1 cellular context compared by ENCODE assay signal in the genomic region with DNA sequence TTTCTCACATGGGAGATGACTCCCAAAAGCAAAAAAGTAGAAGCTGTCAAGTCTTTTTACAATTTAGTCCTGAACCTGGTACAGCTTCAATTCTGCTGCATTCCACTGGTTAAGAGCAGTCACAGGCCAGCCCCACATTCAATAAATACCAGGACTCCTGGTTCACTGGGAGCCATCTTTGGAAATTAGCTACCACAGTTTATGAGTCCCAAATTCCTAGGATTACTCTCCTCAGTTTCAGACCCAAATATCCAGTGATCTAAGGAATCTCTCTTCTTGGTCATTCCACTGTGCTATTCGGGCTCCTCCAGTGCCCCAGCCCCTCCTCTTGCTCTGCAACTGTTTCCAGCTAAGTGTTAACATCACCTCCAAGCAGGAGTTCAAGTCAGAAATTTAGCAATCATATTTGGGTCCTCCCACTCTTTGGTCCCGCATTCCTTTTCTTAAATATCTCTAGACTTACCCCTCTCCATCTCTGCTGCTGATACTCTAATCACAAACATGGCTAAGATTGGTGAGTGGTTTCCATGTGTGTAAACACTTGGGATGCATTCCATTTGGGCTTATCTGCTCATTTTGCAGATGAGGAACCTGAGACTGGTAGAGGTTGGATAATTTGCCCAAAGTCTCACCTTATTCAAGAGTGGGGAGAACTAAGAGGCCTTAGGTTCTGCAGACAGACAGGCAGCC.
TF ChIP-seq lines count a peak whose summit lies in the region.

No MANE protein-coding gene starts in this region.

TF ChIP-seq in A549, 52 proteins besides CTCF, POLR2A, EP300 and RAD21:
- TF ChIP-seq, protein P1, sequence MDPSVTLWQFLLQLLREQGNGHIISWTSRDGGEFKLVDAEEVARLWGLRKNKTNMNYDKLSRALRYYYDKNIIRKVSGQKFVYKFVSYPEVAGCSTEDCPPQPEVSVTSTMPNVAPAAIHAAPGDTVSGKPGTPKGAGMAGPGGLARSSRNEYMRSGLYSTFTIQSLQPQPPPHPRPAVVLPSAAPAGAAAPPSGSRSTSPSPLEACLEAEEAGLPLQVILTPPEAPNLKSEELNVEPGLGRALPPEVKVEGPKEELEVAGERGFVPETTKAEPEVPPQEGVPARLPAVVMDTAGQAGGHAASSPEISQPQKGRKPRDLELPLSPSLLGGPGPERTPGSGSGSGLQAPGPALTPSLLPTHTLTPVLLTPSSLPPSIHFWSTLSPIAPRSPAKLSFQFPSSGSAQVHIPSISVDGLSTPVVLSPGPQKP (IDR thresholded peaks at IDR 0.05; ENCODE audit: low read depth, low read length), result no peak
- TF ChIP-seq ZC3H11A (IDR thresholded peaks at IDR 0.05), result no peak
- no peak for TF ChIP-seq CHD4 (IDR thresholded peaks at IDR 0.05; ENCODE audit: borderline replicate concordance)
- no peak for TF ChIP-seq ESRRA (IDR thresholded peaks at IDR 0.05; ENCODE audit: borderline replicate concordance, low read length)
- TF ChIP-seq GATA3 (IDR thresholded peaks at IDR 0.05; ENCODE audit: borderline replicate concordance), result no peak
- no peak for TF ChIP-seq CBX2 (IDR thresholded peaks at IDR 0.05; ENCODE audit: borderline replicate concordance, low read depth)
- TF ChIP-seq SMC3 (IDR thresholded peaks at IDR 0.05), result no peak
- no peak for TF ChIP-seq ZSCAN20 (CRISPR knock-in tag; IDR thresholded peaks at IDR 0.05)
- no peak for TF ChIP-seq EHMT2 (IDR thresholded peaks at IDR 0.05; ENCODE audit: low read depth)
- TF ChIP-seq RCOR1 (IDR thresholded peaks at IDR 0.05; ENCODE audit: low read depth, low read length), result no peak
- no peak for TF ChIP-seq TP53 (CRISPR knock-in tag; IDR thresholded peaks at IDR 0.05)
- no peak for TF ChIP-seq NPAS2 (CRISPR knock-in tag; IDR thresholded peaks at IDR 0.05; ENCODE audit: borderline replicate concordance)
- TF ChIP-seq TFCP2L1 (CRISPR knock-in tag; IDR thresholded peaks at IDR 0.05), result no peak
- TF ChIP-seq, protein P2, sequence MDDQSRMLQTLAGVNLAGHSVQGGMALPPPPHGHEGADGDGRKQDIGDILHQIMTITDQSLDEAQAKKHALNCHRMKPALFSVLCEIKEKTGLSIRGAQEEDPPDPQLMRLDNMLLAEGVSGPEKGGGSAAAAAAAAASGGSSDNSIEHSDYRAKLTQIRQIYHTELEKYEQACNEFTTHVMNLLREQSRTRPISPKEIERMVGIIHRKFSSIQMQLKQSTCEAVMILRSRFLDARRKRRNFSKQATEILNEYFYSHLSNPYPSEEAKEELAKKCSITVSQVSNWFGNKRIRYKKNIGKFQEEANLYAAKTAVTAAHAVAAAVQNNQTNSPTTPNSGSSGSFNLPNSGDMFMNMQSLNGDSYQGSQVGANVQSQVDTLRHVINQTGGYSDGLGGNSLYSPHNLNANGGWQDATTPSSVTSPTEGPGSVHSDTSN (IDR thresholded peaks at IDR 0.05), result no peak
- TF ChIP-seq, protein P3, sequence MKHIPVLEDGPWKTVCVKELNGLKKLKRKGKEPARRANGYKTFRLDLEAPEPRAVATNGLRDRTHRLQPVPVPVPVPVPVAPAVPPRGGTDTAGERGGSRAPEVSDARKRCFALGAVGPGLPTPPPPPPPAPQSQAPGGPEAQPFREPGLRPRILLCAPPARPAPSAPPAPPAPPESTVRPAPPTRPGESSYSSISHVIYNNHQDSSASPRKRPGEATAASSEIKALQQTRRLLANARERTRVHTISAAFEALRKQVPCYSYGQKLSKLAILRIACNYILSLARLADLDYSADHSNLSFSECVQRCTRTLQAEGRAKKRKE (CRISPR knock-in tag; IDR thresholded peaks at IDR 0.05; ENCODE audit: low read depth), result no peak
- TF ChIP-seq, protein P4, sequence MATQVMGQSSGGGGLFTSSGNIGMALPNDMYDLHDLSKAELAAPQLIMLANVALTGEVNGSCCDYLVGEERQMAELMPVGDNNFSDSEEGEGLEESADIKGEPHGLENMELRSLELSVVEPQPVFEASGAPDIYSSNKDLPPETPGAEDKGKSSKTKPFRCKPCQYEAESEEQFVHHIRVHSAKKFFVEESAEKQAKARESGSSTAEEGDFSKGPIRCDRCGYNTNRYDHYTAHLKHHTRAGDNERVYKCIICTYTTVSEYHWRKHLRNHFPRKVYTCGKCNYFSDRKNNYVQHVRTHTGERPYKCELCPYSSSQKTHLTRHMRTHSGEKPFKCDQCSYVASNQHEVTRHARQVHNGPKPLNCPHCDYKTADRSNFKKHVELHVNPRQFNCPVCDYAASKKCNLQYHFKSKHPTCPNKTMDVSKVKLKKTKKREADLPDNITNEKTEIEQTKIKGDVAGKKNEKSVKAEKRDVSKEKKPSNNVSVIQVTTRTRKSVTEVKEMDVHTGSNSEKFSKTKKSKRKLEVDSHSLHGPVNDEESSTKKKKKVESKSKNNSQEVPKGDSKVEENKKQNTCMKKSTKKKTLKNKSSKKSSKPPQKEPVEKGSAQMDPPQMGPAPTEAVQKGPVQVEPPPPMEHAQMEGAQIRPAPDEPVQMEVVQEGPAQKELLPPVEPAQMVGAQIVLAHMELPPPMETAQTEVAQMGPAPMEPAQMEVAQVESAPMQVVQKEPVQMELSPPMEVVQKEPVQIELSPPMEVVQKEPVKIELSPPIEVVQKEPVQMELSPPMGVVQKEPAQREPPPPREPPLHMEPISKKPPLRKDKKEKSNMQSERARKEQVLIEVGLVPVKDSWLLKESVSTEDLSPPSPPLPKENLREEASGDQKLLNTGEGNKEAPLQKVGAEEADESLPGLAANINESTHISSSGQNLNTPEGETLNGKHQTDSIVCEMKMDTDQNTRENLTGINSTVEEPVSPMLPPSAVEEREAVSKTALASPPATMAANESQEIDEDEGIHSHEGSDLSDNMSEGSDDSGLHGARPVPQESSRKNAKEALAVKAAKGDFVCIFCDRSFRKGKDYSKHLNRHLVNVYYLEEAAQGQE (IDR thresholded peaks at IDR 0.05), result no peak
- no peak for TF ChIP-seq NR3C1 (IDR thresholded peaks at IDR 0.05)
- TF ChIP-seq, protein P5, sequence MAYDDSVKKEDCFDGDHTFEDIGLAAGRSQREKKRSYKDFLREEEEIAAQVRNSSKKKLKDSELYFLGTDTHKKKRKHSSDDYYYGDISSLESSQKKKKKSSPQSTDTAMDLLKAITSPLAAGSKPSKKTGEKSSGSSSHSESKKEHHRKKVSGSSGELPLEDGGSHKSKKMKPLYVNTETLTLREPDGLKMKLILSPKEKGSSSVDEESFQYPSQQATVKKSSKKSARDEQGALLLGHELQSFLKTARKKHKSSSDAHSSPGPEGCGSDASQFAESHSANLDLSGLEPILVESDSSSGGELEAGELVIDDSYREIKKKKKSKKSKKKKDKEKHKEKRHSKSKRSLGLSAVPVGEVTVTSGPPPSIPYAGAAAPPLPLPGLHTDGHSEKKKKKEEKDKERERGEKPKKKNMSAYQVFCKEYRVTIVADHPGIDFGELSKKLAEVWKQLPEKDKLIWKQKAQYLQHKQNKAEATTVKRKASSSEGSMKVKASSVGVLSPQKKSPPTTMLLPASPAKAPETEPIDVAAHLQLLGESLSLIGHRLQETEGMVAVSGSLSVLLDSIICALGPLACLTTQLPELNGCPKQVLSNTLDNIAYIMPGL (CRISPR knock-in tag; IDR thresholded peaks at IDR 0.05; ENCODE audit: borderline replicate concordance), result no peak
- TF ChIP-seq, protein P6, sequence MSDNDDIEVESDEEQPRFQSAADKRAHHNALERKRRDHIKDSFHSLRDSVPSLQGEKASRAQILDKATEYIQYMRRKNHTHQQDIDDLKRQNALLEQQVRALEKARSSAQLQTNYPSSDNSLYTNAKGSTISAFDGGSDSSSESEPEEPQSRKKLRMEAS (IDR thresholded peaks at IDR 0.05), result no peak
- no peak for TF ChIP-seq CBX8 (IDR thresholded peaks at IDR 0.05)
